In genomic region chrX:38806054-38806389, GRCh38 we compare ENCODE assay signal across 9 cellular contexts. TPM values are rescaled to one million over a fixed set of nuclear protein-coding genes. Genes with fewer than 3 reads are reported as not detected.
A peak's percentile ranks its signal among the peaks of the same experiment; 100 is the strongest.
DNase-seq lines count a peak whose midpoint lies in the region; TF ChIP-seq lines count a peak whose summit lies in the region.
"Had no signal": no experiment of that assay in that cellular context is flagged by ENCODE, and none has a peak within 500 bp of the region (broad histone marks: within the 10 kb centered on the region; RNA-seq: fewer than 3 reads in every experiment).

No MANE protein-coding gene starts in this region.

- H3K9me3 ChIP-seq in neutrophil = no peaks in the 10 kb centered on the region

- no peaks in the 10 kb centered on the region for H3K27me3 ChIP-seq in neutrophil

- no peaks in the 10 kb centered on the region for H3K36me3 Mint-ChIP-seq in endothelial cell (ENCODE audit: low read depth, unreplicated experiment)

- peaks cover 37 to 44% of the 10 kb centered on the region in 2 experiments for H3K4me1 ChIP-seq in neutrophil (ENCODE audit: control insufficient read depth in 1 of 2, insufficient read depth in 1 of 2, low read depth in 1 of 2, low read length in 1 of 2)
- H3K4me1 ChIP-seq: parathyroid adenoma had no signal

- no peaks in the 10 kb centered on the region for H3K9me3 Mint-ChIP-seq in endothelial cell (ENCODE audit: unreplicated experiment)

- H3K4me3 Mint-ChIP-seq in endothelial cell (ENCODE audit: unreplicated experiment) = peak overlapping the region; percentile 92

- H3K27ac ChIP-seq in neutrophil = peak overlapping the region; percentile 94
- H3K27ac ChIP-seq: parathyroid adenoma had no signal

- no peak for TF ChIP-seq CTCF in endothelial cell (IDR thresholded peaks at IDR 0.05; ENCODE audit: unreplicated experiment)
- TF ChIP-seq CTCF in neutrophil (IDR thresholded peaks at IDR 0.05) = no peak

- peaks cover 6% of the 10 kb centered on the region for H3K36me3 ChIP-seq in neutrophil

- peaks cover 11% of the 10 kb centered on the region for H3K4me1 Mint-ChIP-seq in endothelial cell (ENCODE audit: unreplicated experiment)

- peak; percentile 25 for DNase-seq in stimulated activated CD4-positive, alpha-beta T cell treated with anti-CD3 and anti-CD28 coated beads, Interleukin-4, amount 100 ng/mL, for 1 hour
- DNase-seq in stimulated activated CD4-positive, alpha-beta T cell treated with anti-CD3 and anti-CD28 coated beads, Interleukin-1b, Interleukin-23, amount 100 ng/mL, for 48 hours = no peak
- DNase-seq in RPMI8226 (peak; percentile 73), endothelial cell (ENCODE audit: low spot score) (no peak), superior temporal gyrus (ENCODE audit: extremely low spot score) (no peak), activated gamma-delta T cell treated with Interleukin-2 at 50 U/mL for 16 hours (no peak), Kasumi-1 (lab: John Stamatoyannopoulos, UW) (no peak)

- peak overlapping the region; percentile 94 for H3K27ac Mint-ChIP-seq in endothelial cell (ENCODE audit: unreplicated experiment)

- H3K4me3 ChIP-seq in neutrophil (ENCODE audit: low read depth in 1 of 2, low read length in 1 of 2) = peak overlapping the region; percentile 75 to 87

- H3K27me3 Mint-ChIP-seq in endothelial cell (ENCODE audit: unreplicated experiment) = peaks cover 4% of the 10 kb centered on the region

RNA-seq across cellular contexts. Expression of gene MID1IP1, which starts 4.8 kb away (rescaled TPM):
- 25.3 TPM for total RNA-seq in endothelial cell (ENCODE audit: unreplicated experiment)

Comparison
In these comparisons a context has a peak if more than half of its experiments do, and no peak if none do; other contexts are left out.
1. DNase-seq: peak in stimulated activated CD4-positive, alpha-beta T cell treated with anti-CD3 and anti-CD28 coated beads, Interleukin-4, amount 100 ng/mL, for 1 hour (single experiment) and RPMI8226 (single experiment); none in stimulated activated CD4-positive, alpha-beta T cell treated with anti-CD3 and anti-CD28 coated beads, Interleukin-1b, Interleukin-23, amount 100 ng/mL, for 48 hours (single experiment), endothelial cell (single experiment), superior temporal gyrus (single experiment), activated gamma-delta T cell treated with Interleukin-2 at 50 U/mL for 16 hours (single experiment) and Kasumi-1 (0 of 2).